Comparison of ENCODE assay signal across 9 cellular contexts in the genomic region with DNA sequence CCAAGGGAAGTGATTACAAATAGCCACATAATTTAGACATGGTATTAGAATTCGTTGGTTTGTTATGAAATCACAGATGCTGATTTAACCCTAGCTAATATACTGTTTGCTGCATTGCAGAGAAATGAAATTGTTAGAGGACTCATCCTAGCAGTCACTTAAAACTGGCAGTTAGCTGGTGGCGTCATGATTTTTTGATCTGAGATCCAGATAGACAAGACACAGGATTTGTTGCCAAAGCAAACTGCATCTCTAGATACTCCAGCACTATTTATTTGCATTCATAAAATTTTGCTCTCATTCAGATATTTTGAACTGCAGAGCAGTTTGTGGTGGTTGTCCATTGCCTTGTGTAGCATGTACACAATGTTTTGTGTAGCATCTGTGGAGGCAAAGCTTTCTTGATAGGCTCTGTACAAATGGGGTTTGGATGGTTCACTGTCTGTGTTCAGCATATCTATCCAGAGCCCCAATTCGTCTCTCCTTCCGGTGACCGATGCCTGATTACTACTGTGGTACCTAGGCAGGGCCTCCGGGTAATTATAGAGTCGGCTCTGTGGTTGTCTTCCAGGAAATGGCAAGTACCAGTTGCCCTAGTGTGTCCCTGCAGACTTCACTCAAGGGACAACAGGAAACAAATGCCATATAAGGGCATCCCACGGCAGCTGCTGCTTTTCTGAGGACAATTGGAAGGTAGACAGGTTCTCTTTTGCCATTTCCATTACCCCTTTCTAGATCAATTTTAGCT. TPM values are rescaled to one million over a fixed set of nuclear protein-coding genes. Genes with fewer than 3 reads are reported as not detected.
DNase-seq lines count a peak whose midpoint lies in the region; ATAC-seq and TF ChIP-seq lines count a peak whose summit lies in the region.
"Had no signal": no experiment of that assay in that cellular context is flagged by ENCODE, and none has a peak within 500 bp of the region (broad histone marks: within the 10 kb centered on the region; RNA-seq: fewer than 3 reads in every experiment).

No MANE protein-coding gene starts in this region.

- H3K27me3 ChIP-seq in neuronal stem cell (ENCODE audit: control insufficient read depth in 3 of 3, insufficient read depth in 3 of 3, low read depth in 1 of 3, low read length in 3 of 3) = no peaks in the 10 kb centered on the region
- H3K27me3 ChIP-seq in ovary = no peaks in the 10 kb centered on the region

- H3K9me3 ChIP-seq in neuronal stem cell (replicated peaks in 1 of 2; ENCODE audit: control insufficient read depth in 2 of 2, insufficient read depth in 1 of 2, low read depth in 1 of 2, low read length in 2 of 2) (no peaks in the 10 kb centered on the region), ovary (no peaks in the 10 kb centered on the region)

- no CpG with 5 or more reads among the region's 8 CpGs for WGBS in neuronal stem cell (ENCODE audit: extremely low coverage in 2 of 2, insufficient read length in 2 of 2, insufficient replicate concordance in 1 of 2), 2 donors
- 59 to 63% (median 60%) methylated on average over 8 of the region's 8 CpGs for WGBS in ovary, 3 donors

- CTCF ChIA-PET in RWPE1 (lab: Yijun Ruan, JAX) = no interaction called here

- H3K4me1 ChIP-seq in neuronal stem cell (ENCODE audit: control insufficient read depth in 2 of 2, insufficient read depth in 1 of 2, low read depth in 1 of 2, low read length in 2 of 2) = peaks cover 4 to 5% of the 10 kb centered on the region in 2 donors
- no peaks in the 10 kb centered on the region for H3K4me1 ChIP-seq in ovary (ENCODE audit: insufficient read depth)

- H3K27ac ChIP-seq in neuronal stem cell (replicated peaks; ENCODE audit: low read length) (no peak overlapping the region), ovary (no peak overlapping the region), RWPE1 (no peak overlapping the region)

- POLR2A ChIA-PET in RWPE1 (lab: Yijun Ruan, JAX; ENCODE audit: low non-redundant PET) = interaction anchor here (0.6 kb wide), 1 partner anchor 93 kb away, joined by 4 read pairs; no protein-coding TSS in a partner anchor

- H3K23ac ChIP-seq in neuronal stem cell (ENCODE audit: low read depth, low read length, poor library complexity) = no peak overlapping the region

- intact Hi-C loops in ovary (cut with DNase I) = no loop called here

- H2BK15ac ChIP-seq in neuronal stem cell (ENCODE audit: low read length) = no peak overlapping the region

- H2BK120ac ChIP-seq in neuronal stem cell (ENCODE audit: low read depth, low read length) = no peak overlapping the region

- H3K4ac ChIP-seq in neuronal stem cell (ENCODE audit: low read length) = no peak overlapping the region

- H3K18ac ChIP-seq in neuronal stem cell (ENCODE audit: low read length) = no peak overlapping the region

- no peak overlapping the region for H2BK5ac ChIP-seq in neuronal stem cell (ENCODE audit: low read length)

- H2BK12ac ChIP-seq in neuronal stem cell (ENCODE audit: low read length) = no peak overlapping the region

- H3K79me1 ChIP-seq in neuronal stem cell (ENCODE audit: low read depth, low read length) = no peaks in the 10 kb centered on the region

- no peak for TF ChIP-seq POLR2A in ovary (IDR thresholded peaks at IDR 0.05)

- H3K4me2 ChIP-seq in neuronal stem cell (ENCODE audit: insufficient read depth, low read length, poor library complexity, severe bottlenecking) = no peak overlapping the region

- ATAC-seq in GM19043 (IDR thresholded peaks at IDR 0.05; ENCODE audit: low read depth, unreplicated experiment) (peak; percentile 99), HG03095 (IDR thresholded peaks at IDR 0.05; ENCODE audit: unreplicated experiment) (peak; percentile 93)

- DNase-seq in AML-193 (lab: John Stamatoyannopoulos, UW) (peak; percentile 3 to 12), NCI-H2227 treated with DMSO at 0.1 percent for 48 hours (lab: John Stamatoyannopoulos, UW) (peak; percentile 65), neuronal stem cell (ENCODE audit: low spot score) (peak; percentile 14), ovary (no peak), RWPE1 (ENCODE audit: low spot score) (no peak)
- peak; percentile 12 for DNase-seq in activated CD8-positive, alpha-beta memory T cell treated with anti-CD3 and anti-CD28 coated beads, Interleukin-2, amount 50 U/mL, for 4 hours
- DNase-seq: left cardiac atrium had no signal

- no peak for TF ChIP-seq CTCF in ovary (IDR thresholded peaks at IDR 0.05)
- no peak for TF ChIP-seq CTCF in RWPE1 (conservative IDR thresholded peaks at IDR 0.05; ENCODE audit: low read depth)

- no peak overlapping the region for H3K9ac ChIP-seq in neuronal stem cell (ENCODE audit: low read depth, low read length, poor library complexity)

- H4K91ac ChIP-seq in neuronal stem cell (ENCODE audit: low read depth, low read length, poor library complexity) = no peak overlapping the region

- H3K36me3 ChIP-seq in neuronal stem cell (replicated peaks in 1 of 2; ENCODE audit: control insufficient read depth in 2 of 2, insufficient read depth in 2 of 2, low read length in 2 of 2) (no peaks in the 10 kb centered on the region), ovary (no peaks in the 10 kb centered on the region)

- H4K8ac ChIP-seq in neuronal stem cell (ENCODE audit: low read depth, low read length) = no peak overlapping the region

- no peak overlapping the region for H2AK5ac ChIP-seq in neuronal stem cell (ENCODE audit: low read depth, low read length)

- peak overlapping the region; percentile 89 for H2AFZ ChIP-seq in neuronal stem cell (ENCODE audit: low read length)

- H3K4me3 ChIP-seq in neuronal stem cell (ENCODE audit: low read length in 2 of 2) = no peak overlapping the region
- no peak overlapping the region for H3K4me3 ChIP-seq in ovary

- no peak overlapping the region for H3K14ac ChIP-seq in neuronal stem cell (ENCODE audit: low read length)

- TF ChIP-seq EP300 in ovary (IDR thresholded peaks at IDR 0.05) = no peak

RNA-seq across cellular contexts. Expression of gene SPARCL1, which starts 30.1 kb away (rescaled TPM):
- 0.01 TPM for polyA plus RNA-seq in neuronal stem cell (2013, experiment 1 of 2)
- 0.08 TPM for polyA plus RNA-seq in neuronal stem cell (2013, experiment 2 of 2)
- 100 to 1,000 TPM; 116 to 396 (median 243) TPM for total RNA-seq in ovary
- 1,000 to 10,000 TPM in 1 of 2 donors, 100 to 1,000 TPM in 1; 433 to 1,049 TPM for polyA plus RNA-seq in ovary

RNA-seq across cellular contexts. Expression of gene DSPP, which starts 49.1 kb away (rescaled TPM):
- not detected for polyA plus RNA-seq in neuronal stem cell (2013, experiment 1 of 2)
- polyA plus RNA-seq in neuronal stem cell (2013, experiment 2 of 2) = not detected
- under 1 TPM in 1 of 7 donors, not detected in 6; 0.07 TPM for total RNA-seq in ovary
- not detected for polyA plus RNA-seq in ovary
- total RNA-seq: left cardiac atrium had no signal

Comparison
In these comparisons a context has a peak if more than half of its experiments do, and no peak if none do; other contexts are left out.
1. DNase-seq: peak in AML-193 (2 of 2), NCI-H2227 treated with DMSO at 0.1 percent for 48 hours (single experiment), activated CD8-positive, alpha-beta memory T cell treated with anti-CD3 and anti-CD28 coated beads, Interleukin-2, amount 50 U/mL, for 4 hours (single experiment) and neuronal stem cell (single experiment); none in ovary (0 of 5) and RWPE1 (single experiment).